ENCODE assay signal across 1 cellular context in the genomic region with DNA sequence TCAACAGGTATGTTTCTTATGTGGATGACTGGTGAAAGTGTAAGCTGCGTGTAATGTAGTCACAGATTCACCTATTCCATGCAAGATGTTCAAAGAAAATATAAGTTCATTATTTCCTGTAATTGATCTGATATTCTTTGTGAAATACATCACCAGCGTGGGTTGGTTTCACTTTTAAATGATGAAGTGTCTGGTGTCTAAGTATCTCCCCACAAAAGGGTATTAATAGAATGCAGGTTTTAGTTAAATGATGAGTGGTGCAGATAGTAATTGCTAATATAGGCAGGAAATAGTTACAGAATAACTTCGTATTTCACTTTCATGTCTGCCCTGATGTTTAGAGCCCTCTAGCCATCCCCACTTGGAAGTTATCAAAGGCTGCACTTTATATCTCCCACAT.
TF ChIP-seq lines count a peak whose summit lies in the region.

No MANE protein-coding gene starts in this region.

TF ChIP-seq in GM12878, 131 proteins besides CTCF, POLR2A, EP300 and RAD21 (continued from another document):
- TF ChIP-seq CEBPZ (IDR thresholded peaks at IDR 0.05; ENCODE audit: low read depth, low read length) (no peak), JUND (IDR thresholded peaks at IDR 0.05; ENCODE audit: low read depth, low read length) (no peak), RFX5 (IDR thresholded peaks at IDR 0.05; ENCODE audit: low read depth, low read length) (no peak), SMC3 (IDR thresholded peaks at IDR 0.05; ENCODE audit: borderline replicate concordance, low read length) (no peak), JUNB (IDR thresholded peaks at IDR 0.05) (0 out of 2 replicates have a peak, but pooled peaks have one; percentile 34), HDAC6 (IDR thresholded peaks at IDR 0.05; ENCODE audit: unreplicated experiment) (no peak), MEF2B (IDR thresholded peaks at IDR 0.05; ENCODE audit: partially characterized antibody, poor library complexity, severe bottlenecking) (peak; percentile 80), STAT3 (IDR thresholded peaks at IDR 0.05; ENCODE audit: low read depth, low read length) (no peak), ETV6 (conservative IDR thresholded peaks at IDR 0.05 in 1 of 2, IDR thresholded peaks at IDR 0.05 in 1 of 2; ENCODE audit: borderline replicate concordance in 1 of 2, low read depth in 1 of 2) (no peak), NR2F1 (conservative IDR thresholded peaks at IDR 0.05) (0 out of 2 replicates have a peak, but pooled peaks have one; percentile 24), ATF7 (IDR thresholded peaks at IDR 0.05; ENCODE audit: low read depth) (peak; percentile 72), TAF1 (IDR thresholded peaks at IDR 0.05; ENCODE audit: borderline replicate concordance, low read depth, low read length) (no peak), MEF2A (IDR thresholded peaks at IDR 0.05; ENCODE audit: insufficient read depth, low read depth, low read length) (peak; percentile 88), ZNF207 (IDR thresholded peaks at IDR 0.05; ENCODE audit: borderline replicate concordance) (no peak)
